Comparison of ENCODE assay signal across 18 cellular contexts in genomic region chr9:126431112-126431742, GRCh38.
"Had no signal": no experiment of that assay in that cellular context is flagged by ENCODE, and none has a peak within 500 bp of the region (broad histone marks: within the 10 kb centered on the region; RNA-seq: fewer than 3 reads in every experiment).

No MANE protein-coding gene starts in this region.

- H3K9me3 ChIP-seq: left lung, spleen, testis, upper lobe of left lung had no signal

- H3K27ac ChIP-seq: brain microvascular endothelial cell, left lung, spleen, testis, upper lobe of left lung had no signal

- H3K4me3 ChIP-seq: left lung, spleen, testis, upper lobe of left lung had no signal

- DNase-seq: activated CD4-positive, alpha-beta memory T cell treated with anti-CD3 and anti-CD28 coated beads, Interleukin-2, amount 10 ng/mL, durations not matched to agents 7 days and 5 days; activated CD4-positive, alpha-beta T cell treated with anti-CD3 and anti-CD28 coated beads for 48 hours; activated CD4-positive, CD25-positive, alpha-beta regulatory T cell; activated effector memory CD4-positive, alpha-beta T cell treated with Interleukin-2 at 50 U/mL for 16 hours; activated naive CD4-positive, alpha-beta T cell treated with anti-CD3 and anti-CD28 coated beads, Interleukin-2, amount 50 U/mL, for 16 hours; activated T-cell treated with anti-CD3 and anti-CD28 coated beads, Interleukin-2, amount 50 U/mL, for 48 hours; aorta; brain microvascular endothelial cell; cortex of kidney; effector CD4-positive, alpha-beta T cell; kidney; left lung; midbrain; occipital lobe; retina; spleen; testis; upper lobe of left lung had no signal

- H3K36me3 ChIP-seq: brain microvascular endothelial cell had no signal

- H3K4me1 ChIP-seq: testis had no signal

- H3K27me3 ChIP-seq: brain microvascular endothelial cell, left lung, spleen, testis, upper lobe of left lung had no signal
